Comparison of ENCODE assay signal across 8 cellular contexts in genomic region chr13:110680852-110681251, GRCh38. TPM values are rescaled to one million over a fixed set of nuclear protein-coding genes. Genes with fewer than 3 reads are reported as not detected.
A peak's percentile ranks its signal among the peaks of the same experiment; 100 is the strongest.
DNase-seq lines count a peak whose midpoint lies in the region; ATAC-seq and TF ChIP-seq lines count a peak whose summit lies in the region.

No MANE protein-coding gene starts in this region.

- H3K27ac ChIP-seq in cardiac muscle cell (no peak overlapping the region), right atrium auricular region (no peak overlapping the region)

- peak in 1 of 2 donors; percentile 16 for DNase-seq in cardiac muscle cell (ENCODE audit: low read depth in 1 of 2, low spot score in 1 of 2)
- no peak for DNase-seq in right atrium auricular region (ENCODE audit: low spot score)
- peak; percentile 27 for DNase-seq in NT2/D1 (ENCODE audit: low read depth, low spot score)
- DNase-seq in erythroblast (lab: John Stamatoyannopoulos, UW) = peak; percentile 32 to 34
- no peak for DNase-seq in type B pancreatic cell (ENCODE audit: extremely low spot score, unreplicated experiment)
- DNase-seq in activated gamma-delta T cell (lab: John Stamatoyannopoulos, UW) = no peak
- DNase-seq in effector memory CD8-positive, alpha-beta T cell = no peak

- no peak for ATAC-seq in effector memory CD8-positive, alpha-beta T cell (replicated peaks)
- no peak for ATAC-seq in HG03159 (IDR thresholded peaks at IDR 0.05; ENCODE audit: unreplicated experiment)

- H3K27me3 ChIP-seq in cardiac muscle cell (no peaks in the 10 kb centered on the region), right atrium auricular region (no peaks in the 10 kb centered on the region), NT2/D1 (ENCODE audit: insufficient read depth, insufficient read length) (no peaks in the 10 kb centered on the region)

- H3K4me3 ChIP-seq in cardiac muscle cell = no peak overlapping the region
- H3K4me3 ChIP-seq in right atrium auricular region = no peak overlapping the region
- H3K4me3 ChIP-seq in NT2/D1 (ENCODE audit: insufficient read length, low read depth) = no peak overlapping the region

- no peak overlapping the region for H3K9ac ChIP-seq in NT2/D1 (ENCODE audit: insufficient read length, low read depth)

- H3K27me3 Mint-ChIP-seq in type B pancreatic cell = no peaks in the 10 kb centered on the region
- H3K27me3 Mint-ChIP-seq in effector memory CD8-positive, alpha-beta T cell = no peaks in the 10 kb centered on the region

- H3K9me3 ChIP-seq in cardiac muscle cell (ENCODE audit: low read depth) (no peaks in the 10 kb centered on the region), right atrium auricular region (no peaks in the 10 kb centered on the region), NT2/D1 (ENCODE audit: insufficient read depth, low read length) (no peaks in the 10 kb centered on the region)

- TF ChIP-seq CTCF in cardiac muscle cell (IDR thresholded peaks at IDR 0.05; ENCODE audit: low read depth, low read length) (peak; percentile 43), right atrium auricular region (IDR thresholded peaks at IDR 0.05) (peak in 1 of 2 donors; percentile 36), type B pancreatic cell (conservative IDR thresholded peaks at IDR 0.05) (peak; percentile 66)

- H3K4me1 ChIP-seq in cardiac muscle cell (ENCODE audit: low read depth) = no peaks in the 10 kb centered on the region
- no peaks in the 10 kb centered on the region for H3K4me1 ChIP-seq in right atrium auricular region
- H3K4me1 ChIP-seq in NT2/D1 (ENCODE audit: insufficient read depth, insufficient read length) = no peaks in the 10 kb centered on the region

- TF ChIP-seq POLR2A in erythroblast (IDR thresholded peaks at IDR 0.05; ENCODE audit: low read length) = no peak

- no peaks in the 10 kb centered on the region for H3K9me3 Mint-ChIP-seq in type B pancreatic cell
- no peaks in the 10 kb centered on the region for H3K9me3 Mint-ChIP-seq in effector memory CD8-positive, alpha-beta T cell

- H3K36me3 ChIP-seq in cardiac muscle cell = peaks cover 34% of the 10 kb centered on the region
- H3K36me3 ChIP-seq in right atrium auricular region = peaks cover 61% of the 10 kb centered on the region
- H3K36me3 ChIP-seq in NT2/D1 (ENCODE audit: insufficient read depth, insufficient read length, low read length) = peaks cover 72% of the 10 kb centered on the region

- H3K4me3 Mint-ChIP-seq in type B pancreatic cell = no peak overlapping the region
- H3K4me3 Mint-ChIP-seq in effector memory CD8-positive, alpha-beta T cell = no peak overlapping the region

- peaks cover 7% of the 10 kb centered on the region for H3K4me1 Mint-ChIP-seq in type B pancreatic cell (ENCODE audit: unreplicated experiment)
- H3K4me1 Mint-ChIP-seq in effector memory CD8-positive, alpha-beta T cell (ENCODE audit: low read depth in 2 of 2) = peaks cover 0 to 16% of the 10 kb centered on the region in 2 donors

- H3K36me3 Mint-ChIP-seq in type B pancreatic cell = peaks cover 30% of the 10 kb centered on the region
- peaks cover 56% of the 10 kb centered on the region for H3K36me3 Mint-ChIP-seq in effector memory CD8-positive, alpha-beta T cell (ENCODE audit: insufficient read depth)

- H3K27ac Mint-ChIP-seq in type B pancreatic cell = no peak overlapping the region
- no peak overlapping the region for H3K27ac Mint-ChIP-seq in effector memory CD8-positive, alpha-beta T cell

RNA-seq across cellular contexts. Expression of gene CARS2, which starts 25.1 kb away (rescaled TPM):
- 58.2 and 93.5 TPM in 2 replicates for total RNA-seq in cardiac muscle cell
- 61.7 and 94.6 TPM in 2 replicates for polyA plus RNA-seq in cardiac muscle cell
- total RNA-seq in right atrium auricular region = 10 to 100 TPM; 28.5 to 30.7 TPM
- 62.0 and 73.4 TPM in 2 replicates for total RNA-seq in type B pancreatic cell (ENCODE audit: low replicate concordance)

RNA-seq across cellular contexts. Expression of gene ING1, which starts 32.6 kb away (rescaled TPM):
- 24.2 and 28.6 TPM in 2 replicates for total RNA-seq in cardiac muscle cell
- polyA plus RNA-seq in cardiac muscle cell = 16.5 and 22.2 TPM in 2 replicates
- 1 to 10 TPM; 8.2 to 9.0 TPM for total RNA-seq in right atrium auricular region
- 17.8 and 18.0 TPM in 2 replicates for total RNA-seq in type B pancreatic cell (ENCODE audit: low replicate concordance)

Comparison
In these comparisons a context has a peak if more than half of its experiments do, and no peak if none do; other contexts are left out.
1. DNase-seq: peak in NT2/D1 (single experiment) and erythroblast (2 of 2); none in right atrium auricular region (single experiment), type B pancreatic cell (single experiment), activated gamma-delta T cell (single experiment) and effector memory CD8-positive, alpha-beta T cell (0 of 3).